In the genomic region with DNA sequence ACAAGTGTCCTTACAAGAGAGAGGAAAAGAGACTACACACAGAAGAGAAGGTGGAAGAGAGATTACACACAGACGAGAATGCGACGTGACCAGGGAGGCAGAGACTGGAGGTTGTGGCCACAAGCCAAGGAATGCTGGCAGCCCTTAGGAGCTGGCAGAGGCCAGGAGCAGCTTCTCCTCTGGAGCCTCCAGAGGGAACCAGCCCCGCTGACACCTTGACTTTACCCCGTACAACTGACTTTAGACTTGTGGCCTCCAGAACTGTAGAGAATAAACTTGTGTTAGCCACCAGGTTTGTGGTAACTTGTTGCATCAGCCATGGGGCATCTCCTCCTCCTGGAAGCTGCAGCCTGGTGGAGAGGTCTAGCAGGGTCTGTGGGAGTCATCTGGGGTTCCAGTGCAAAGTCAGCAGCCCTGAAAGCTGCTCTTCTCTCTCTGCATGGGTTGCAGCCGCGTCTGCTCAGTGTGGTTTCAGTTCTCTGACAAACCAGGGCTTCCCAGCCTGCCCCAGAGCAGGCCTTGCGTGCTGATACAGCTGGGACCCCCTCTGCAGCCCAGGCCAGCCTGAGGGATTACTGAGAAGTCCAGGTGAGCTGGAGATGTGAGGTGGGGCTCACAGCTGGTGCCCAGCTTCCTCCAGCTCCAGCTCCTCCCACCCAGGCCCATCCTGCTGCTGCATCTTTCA, we compare ENCODE assay signal across 17 cellular contexts. TPM values are rescaled to one million over a fixed set of nuclear protein-coding genes. Genes with fewer than 3 reads are reported as not detected.
DNase-seq lines count a peak whose midpoint lies in the region; ATAC-seq, FAIRE-seq and TF ChIP-seq lines count a peak whose summit lies in the region.
"Had no signal": no experiment of that assay in that cellular context is flagged by ENCODE, and none has a peak within 500 bp of the region (broad histone marks: within the 10 kb centered on the region; RNA-seq: fewer than 3 reads in every experiment).

No MANE protein-coding gene starts in this region.

- peak; percentile 29; the same call in 1 of the 3 replicates for ATAC-seq in DND-41 (ENCODE audit: insufficient read depth, low read depth)
- ATAC-seq in K562: no peak; the same call in 2 of the 3 replicates
- ATAC-seq: CD8-positive, alpha-beta T cell; GM23338 had no signal

- CTCF ChIA-PET in K562 (lab: Yijun Ruan, JAX; ENCODE audit: low intra/inter-chr PET ratio): no interaction called here

- in situ Hi-C loops in K562 (cut with MboI): no loop called here

- H3K27me3 ChIP-seq in DND-41 (ENCODE audit: insufficient read depth, low read length, poor library complexity) (no peaks in the 10 kb centered on the region), MG63 (no peaks in the 10 kb centered on the region), K562 (ENCODE audit: control insufficient read depth in 2 of 2, insufficient read depth in 2 of 2, low read length in 2 of 2) (peaks cover 15 to 80% of the 10 kb centered on the region in 2 experiments; a peak in 3 of 5 replicates), osteoblast (ENCODE audit: insufficient read depth, low read length) (no peaks in the 10 kb centered on the region)
- H3K27me3 ChIP-seq: BLaER1 treated with 17β-estradiol and CSF1 and Interleukin-3, amounts not matched to agents 10 nM and 100 nM had no signal

- H3K4me3 ChIP-seq in DND-41 (ENCODE audit: low read depth in 1 of 2, low read length in 2 of 2) (no peak overlapping the region), MG63 (no peak overlapping the region), K562 (no peak overlapping the region), osteoblast (ENCODE audit: insufficient read depth, low read length) (no peak overlapping the region)
- H3K4me3 ChIP-seq: BLaER1 treated with 17β-estradiol and CSF1 and Interleukin-3, amounts not matched to agents 10 nM and 100 nM; GM23338 had no signal

- no peaks in the 10 kb centered on the region for H4K20me1 ChIP-seq in DND-41 (ENCODE audit: insufficient read depth, low read length)
- H4K20me1 ChIP-seq in K562 (replicated peaks; ENCODE audit: control insufficient read depth, insufficient read depth, low read length): 0 out of 2 replicates have a peak, but pooled peaks cover 3% of the 10 kb centered on the region
- no peaks in the 10 kb centered on the region for H4K20me1 ChIP-seq in osteoblast (ENCODE audit: insufficient read depth, low read length)
- H4K20me1 ChIP-seq: BLaER1 treated with 17β-estradiol and CSF1 and Interleukin-3, amounts not matched to agents 10 nM and 100 nM had no signal

- H3K9ac ChIP-seq in DND-41 (ENCODE audit: low read depth, low read length) (no peak overlapping the region), K562 (ENCODE audit: insufficient read depth in 1 of 2, low read depth in 2 of 2, low read length in 2 of 2) (no peak overlapping the region)
- H3K9ac ChIP-seq: BLaER1 treated with 17β-estradiol and CSF1 and Interleukin-3, amounts not matched to agents 10 nM and 100 nM had no signal

- H3K79me2 ChIP-seq in DND-41 (ENCODE audit: insufficient read depth, low read length): no peaks in the 10 kb centered on the region
- H3K79me2 ChIP-seq in K562 (ENCODE audit: control insufficient read depth, insufficient read depth, low read length): no peaks in the 10 kb centered on the region
- H3K79me2 ChIP-seq in osteoblast (ENCODE audit: insufficient read depth, low read length): no peaks in the 10 kb centered on the region

- intact Hi-C loops in K562 (cut with micrococcal nuclease): no loop called here

- no peak for DNase-seq in DND-41
- DNase-seq in MG63: peak; percentile 51
- no peak for DNase-seq in K562 (ENCODE audit: extremely low read depth in 1 of 4, low spot score in 3 of 4)
- peak; percentile 73 for DNase-seq in osteoblast (ENCODE audit: insufficient read length, low spot score, missing footprints)
- no peak for DNase-seq in HuH-7.5 (ENCODE audit: low spot score)
- no peak for DNase-seq in NCI-H2171 (lab: John Stamatoyannopoulos, UW)
- no peak for DNase-seq in amygdala (lab: John Stamatoyannopoulos, UW)
- DNase-seq in NCI-H2107 treated with DMSO at 0.1 percent for 48 hours (lab: John Stamatoyannopoulos, UW; ENCODE audit: unreplicated experiment): no peak
- DNase-seq: Calu3; CD8-positive, alpha-beta T cell; DMS79 treated with DMSO at 0.1 percent for 48 hours; EL; H9 had no signal

- H3K36me3 ChIP-seq in DND-41 (ENCODE audit: insufficient read depth, low read length) (no peaks in the 10 kb centered on the region), MG63 (no peaks in the 10 kb centered on the region), K562 (ENCODE audit: control insufficient read depth, insufficient read depth, low read length) (no peaks in the 10 kb centered on the region), osteoblast (ENCODE audit: insufficient read depth, low read length) (no peaks in the 10 kb centered on the region)
- H3K36me3 ChIP-seq: BLaER1 treated with 17β-estradiol and CSF1 and Interleukin-3, amounts not matched to agents 10 nM and 100 nM had no signal

- H3K9me3 ChIP-seq in DND-41 (ENCODE audit: insufficient read depth, low read length, severe bottlenecking) (no peaks in the 10 kb centered on the region), MG63 (peaks cover 5% of the 10 kb centered on the region), K562 (replicated peaks; ENCODE audit: control insufficient read depth, insufficient read depth, low read depth, low read length) (no peaks in the 10 kb centered on the region), osteoblast (ENCODE audit: low read depth, low read length) (no peaks in the 10 kb centered on the region)

- no peak for TF ChIP-seq RAD21 in K562 (CRISPR knock-in tag; conservative IDR thresholded peaks at IDR 0.05 in 1 of 2, IDR thresholded peaks at IDR 0.05 in 1 of 2)

- H3K27ac ChIP-seq in DND-41 (ENCODE audit: low read length) (no peak overlapping the region), K562 (ENCODE audit: extremely low read depth, low read depth, low read length) (no peak overlapping the region), osteoblast (ENCODE audit: low read depth, low read length) (no peak overlapping the region)
- H3K27ac ChIP-seq: BLaER1 treated with 17β-estradiol and CSF1 and Interleukin-3, amounts not matched to agents 10 nM and 100 nM had no signal

- H2AFZ ChIP-seq in DND-41 (ENCODE audit: low read depth, low read length) (no peak overlapping the region), K562 (ENCODE audit: low read depth, low read length) (no peak overlapping the region), osteoblast (ENCODE audit: low read length) (no peak overlapping the region)
- H2AFZ ChIP-seq: GM23338 had no signal

- TF ChIP-seq CTCF in DND-41 (IDR thresholded peaks at IDR 0.05; ENCODE audit: borderline replicate concordance, extremely low read depth, low read length, poor library complexity, severe bottlenecking) (no peak), K562 (IDR thresholded peaks at IDR 0.05 in 2 of 3, conservative IDR thresholded peaks at IDR 0.05 in 1 of 3; ENCODE audit: insufficient read depth in 2 of 3, low read depth in 1 of 3, low read length in 3 of 3) (no peak), osteoblast (IDR thresholded peaks at IDR 0.05; ENCODE audit: extremely low read depth, low read depth, low read length) (no peak)

- H3K9me1 ChIP-seq in K562 (ENCODE audit: control insufficient read depth, insufficient read depth, low read length): no peaks in the 10 kb centered on the region

- FAIRE-seq in K562 (lab: Jason Lieb, UNC): no peak
- FAIRE-seq: GM12891, HTR-8/SVneo had no signal

- H3K4me2 ChIP-seq in DND-41 (ENCODE audit: insufficient read depth, low read length): no peak overlapping the region
- H3K4me2 ChIP-seq in K562 (ENCODE audit: insufficient read depth, low read length): no peak overlapping the region
- no peak overlapping the region for H3K4me2 ChIP-seq in osteoblast (ENCODE audit: insufficient read depth, low read length)
- H3K4me2 ChIP-seq: BLaER1 treated with 17β-estradiol and CSF1 and Interleukin-3, amounts not matched to agents 10 nM and 100 nM; GM23338 had no signal

- BruUV-seq in K562 (replicated peaks; lab: Mats Ljungman, UMichigan): no TSS peak

- POLR2A ChIA-PET in K562 (lab: Yijun Ruan, JAX): interaction anchor here (0.5 to 0.8 kb wide), 2 partner anchors 67 to 210 kb away, joined by 3 read pairs; no protein-coding TSS in a partner anchor

- TF ChIP-seq POLR2A in K562 (conservative IDR thresholded peaks at IDR 0.05): no peak

- no peak for TF ChIP-seq EP300 in K562 (IDR thresholded peaks at IDR 0.05; ENCODE audit: low read length)

- 2% methylated on average over 7 of the region's 8 CpGs for WGBS in K562 (ENCODE audit: insufficient coverage, low coverage, missing lambda C conversion rate)

- H3K4me1 ChIP-seq in DND-41 (ENCODE audit: insufficient read depth, low read length): no peaks in the 10 kb centered on the region
- peaks cover 0 to 17% of the 10 kb centered on the region in 2 experiments; a peak in 2 of 5 replicates for H3K4me1 ChIP-seq in K562 (replicated peaks in 1 of 2; ENCODE audit: control insufficient read depth in 2 of 2, insufficient read depth in 2 of 2, low read length in 2 of 2)
- no peaks in the 10 kb centered on the region for H3K4me1 ChIP-seq in osteoblast (ENCODE audit: insufficient read depth, low read length)

TF ChIP-seq in K562, 482 proteins besides CTCF, POLR2A, EP300 and RAD21 (continues in another document):
- TF ChIP-seq FOXJ2 (tag; IDR thresholded peaks at IDR 0.05): no peak

RNA-seq across cellular contexts. Expression of gene CNOT6, which starts 30.8 kb away (rescaled TPM):
- 11.4 and 12.5 TPM in 2 replicates for total RNA-seq in MG63 (2014; rRNA removed; shearing (Covaris generic); ENCODE audit: low replicate concordance)
- 18.3 and 46.1 TPM in 2 replicates for total RNA-seq in K562 (2011; cell fraction: chromatin; rRNA removed; ENCODE audit: low replicate concordance)
- 6.3 and 7.8 TPM in 2 replicates for total RNA-seq in K562 (2011; cell fraction: nucleolus; rRNA removed)
- total RNA-seq in K562 (2011; cell fraction: nucleoplasm; rRNA removed): 21.6 and 31.5 TPM in 2 replicates
- 10.1 and 10.9 TPM in 2 replicates for total RNA-seq in K562 (2014; rRNA removed)
- 14.0 and 16.2 TPM in 2 replicates for total RNA-seq in K562 (2014; rRNA removed; fragmentation: Illumina TruSeq; extraction: Trizol)
- 11.7 and 12.6 TPM in 2 replicates for total RNA-seq in K562 (2015; rRNA removed; fragmentation: Illumina TruSeq; extraction: Trizol)
- 24.4 and 32.4 TPM in 2 replicates for total RNA-seq in K562 (2021)
- 26.0 and 30.3 TPM in 2 replicates for polyA plus RNA-seq in K562 (2011; rRNA removed)
- 7.6 and 14.5 TPM in 2 replicates for polyA plus RNA-seq in K562 (2011; cell fraction: cytosol; rRNA removed)
- 11.3 and 11.7 TPM in 2 replicates for polyA plus RNA-seq in K562 (2011; cell fraction: nucleus; rRNA removed)
- polyA plus RNA-seq in K562 (2012): 11.3 and 16.2 TPM in 2 replicates
- polyA plus RNA-seq in K562 (2014; fragmentation: Illumina TruSeq; extraction: Trizol): 21.2 and 22.6 TPM in 2 replicates
- polyA plus RNA-seq in K562 (2014; fragmentation: Nextera tagmentation; extraction: Ambion mirVana): 1 to 10 TPM; 4.9 to 7.9 TPM
- 16.1 and 18.5 TPM in 2 replicates for polyA plus RNA-seq in K562 (2014; rRNA removed)
- 38.2 and 39.5 TPM in 2 replicates for polyA minus RNA-seq in K562 (2011; rRNA and poly(A)+ RNA removed)
- polyA minus RNA-seq in K562 (2011; cell fraction: cytosol; rRNA and poly(A)+ RNA removed): 15.0 and 18.5 TPM in 2 replicates
- 5.1 and 9.3 TPM in 2 replicates for polyA minus RNA-seq in K562 (2011; cell fraction: nucleus; rRNA and poly(A)+ RNA removed)
- 7.1 and 8.3 TPM in 2 replicates for total RNA-seq in osteoblast

Comparison
In these comparisons a context has a peak if more than half of its experiments do, and no peak if none do; other contexts are left out.
1. DNase-seq: peak in MG63 (single experiment) and osteoblast (single experiment); none in DND-41 (single experiment), K562 (0 of 4), HuH-7.5 (single experiment), NCI-H2171 (single experiment), amygdala (0 of 56) and NCI-H2107 treated with DMSO at 0.1 percent for 48 hours (single experiment).